Comparison of ENCODE assay signal across 1 cellular context in genomic region chr2:144580521-144581153, GRCh38.
TF ChIP-seq lines count a peak whose summit lies in the region.

No MANE protein-coding gene starts in this region.

TF ChIP-seq in K562, 482 proteins besides CTCF, POLR2A, EP300 and RAD21 (continued from another document and continues in another):
- no peak for TF ChIP-seq CEBPZ (IDR thresholded peaks at IDR 0.05; ENCODE audit: borderline replicate concordance, low read depth, low read length)
- TF ChIP-seq ATF2 (CRISPR knock-in tag; IDR thresholded peaks at IDR 0.05): no peak
- TF ChIP-seq, protein P1, sequence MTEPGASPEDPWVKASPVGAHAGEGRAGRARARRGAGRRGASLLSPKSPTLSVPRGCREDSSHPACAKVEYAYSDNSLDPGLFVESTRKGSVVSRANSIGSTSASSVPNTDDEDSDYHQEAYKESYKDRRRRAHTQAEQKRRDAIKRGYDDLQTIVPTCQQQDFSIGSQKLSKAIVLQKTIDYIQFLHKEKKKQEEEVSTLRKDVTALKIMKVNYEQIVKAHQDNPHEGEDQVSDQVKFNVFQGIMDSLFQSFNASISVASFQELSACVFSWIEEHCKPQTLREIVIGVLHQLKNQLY (CRISPR knock-in tag; conservative IDR thresholded peaks at IDR 0.05): no peak
- TF ChIP-seq VEZF1 (CRISPR knock-in tag; IDR thresholded peaks at IDR 0.05): peak; percentile 72
- TF ChIP-seq ZNF263 (CRISPR knock-in tag; IDR thresholded peaks at IDR 0.05; ENCODE audit: borderline replicate concordance): no peak
- no peak for TF ChIP-seq MTF1 (CRISPR knock-in tag; IDR thresholded peaks at IDR 0.05; ENCODE audit: borderline replicate concordance)
- no peak for TF ChIP-seq PREB (CRISPR knock-in tag; IDR thresholded peaks at IDR 0.05)
- peak; percentile 98 for TF ChIP-seq ZNF316 (IDR thresholded peaks at IDR 0.05)
- no peak for TF ChIP-seq E2F6 (IDR thresholded peaks at IDR 0.05; ENCODE audit: borderline replicate concordance in 1 of 2, extremely low read depth in 1 of 2, insufficient read depth in 1 of 2, insufficient read length in 1 of 2, low read depth in 1 of 2, low read length in 1 of 2, poor library complexity in 1 of 2, severe bottlenecking in 1 of 2)
- peak; percentile 22; the same call in 1 of the 2 replicates for TF ChIP-seq BCOR (IDR thresholded peaks at IDR 0.05)
- peak in 1 of 3 experiments; percentile 22 for TF ChIP-seq YY1 (IDR thresholded peaks at IDR 0.05; ENCODE audit: borderline replicate concordance in 1 of 3, control insufficient read depth in 1 of 3, extremely low read depth in 1 of 3, insufficient read depth in 3 of 3, insufficient read length in 1 of 3, insufficient replicate concordance in 2 of 3, low read depth in 1 of 3, low read length in 2 of 3)
- TF ChIP-seq ZC3H11A (IDR thresholded peaks at IDR 0.05; ENCODE audit: low read depth, low read length): no peak
- TF ChIP-seq, protein P2, sequence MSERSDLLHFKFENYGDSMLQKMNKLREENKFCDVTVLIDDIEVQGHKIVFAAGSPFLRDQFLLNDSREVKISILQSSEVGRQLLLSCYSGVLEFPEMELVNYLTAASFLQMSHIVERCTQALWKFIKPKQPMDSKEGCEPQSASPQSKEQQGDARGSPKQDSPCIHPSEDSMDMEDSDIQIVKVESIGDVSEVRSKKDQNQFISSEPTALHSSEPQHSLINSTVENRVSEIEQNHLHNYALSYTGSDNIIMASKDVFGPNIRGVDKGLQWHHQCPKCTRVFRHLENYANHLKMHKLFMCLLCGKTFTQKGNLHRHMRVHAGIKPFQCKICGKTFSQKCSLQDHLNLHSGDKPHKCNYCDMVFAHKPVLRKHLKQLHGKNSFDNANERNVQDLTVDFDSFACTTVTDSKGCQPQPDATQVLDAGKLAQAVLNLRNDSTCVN (CRISPR knock-in tag; IDR thresholded peaks at IDR 0.05): no peak
- TF ChIP-seq, protein P3, sequence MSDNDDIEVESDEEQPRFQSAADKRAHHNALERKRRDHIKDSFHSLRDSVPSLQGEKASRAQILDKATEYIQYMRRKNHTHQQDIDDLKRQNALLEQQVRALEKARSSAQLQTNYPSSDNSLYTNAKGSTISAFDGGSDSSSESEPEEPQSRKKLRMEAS (CRISPR knock-in tag; IDR thresholded peaks at IDR 0.05): no peak
- TF ChIP-seq BACH1 (tag; IDR thresholded peaks at IDR 0.05): no peak
- TF ChIP-seq PATZ1 (CRISPR knock-in tag; IDR thresholded peaks at IDR 0.05; ENCODE audit: borderline replicate concordance): no peak
- TF ChIP-seq, protein P4, sequence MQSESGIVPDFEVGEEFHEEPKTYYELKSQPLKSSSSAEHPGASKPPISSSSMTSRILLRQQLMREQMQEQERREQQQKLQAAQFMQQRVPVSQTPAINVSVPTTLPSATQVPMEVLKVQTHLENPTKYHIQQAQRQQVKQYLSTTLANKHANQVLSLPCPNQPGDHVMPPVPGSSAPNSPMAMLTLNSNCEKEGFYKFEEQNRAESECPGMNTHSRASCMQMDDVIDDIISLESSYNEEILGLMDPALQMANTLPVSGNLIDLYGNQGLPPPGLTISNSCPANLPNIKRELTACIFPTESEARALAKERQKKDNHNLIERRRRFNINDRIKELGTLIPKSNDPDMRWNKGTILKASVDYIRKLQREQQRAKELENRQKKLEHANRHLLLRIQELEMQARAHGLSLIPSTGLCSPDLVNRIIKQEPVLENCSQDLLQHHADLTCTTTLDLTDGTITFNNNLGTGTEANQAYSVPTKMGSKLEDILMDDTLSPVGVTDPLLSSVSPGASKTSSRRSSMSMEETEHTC (IDR thresholded peaks at IDR 0.05): 0 out of 2 replicates have a peak, but pooled peaks have one; percentile 8
- no peak for TF ChIP-seq E2F5 (CRISPR knock-in tag; IDR thresholded peaks at IDR 0.05)
- TF ChIP-seq ILF3 (IDR thresholded peaks at IDR 0.05; ENCODE audit: borderline replicate concordance): no peak
- TF ChIP-seq HNRNPUL1 (IDR thresholded peaks at IDR 0.05; ENCODE audit: low read length): no peak
- TF ChIP-seq FOXJ3 (CRISPR knock-in tag; IDR thresholded peaks at IDR 0.05): no peak
- peak in 1 of 2 experiments; percentile 29; a peak in 3 of 4 replicates for TF ChIP-seq FOXK2 (conservative IDR thresholded peaks at IDR 0.05 in 1 of 2, IDR thresholded peaks at IDR 0.05 in 1 of 2; ENCODE audit: low read depth in 2 of 2)
- TF ChIP-seq, protein P5, sequence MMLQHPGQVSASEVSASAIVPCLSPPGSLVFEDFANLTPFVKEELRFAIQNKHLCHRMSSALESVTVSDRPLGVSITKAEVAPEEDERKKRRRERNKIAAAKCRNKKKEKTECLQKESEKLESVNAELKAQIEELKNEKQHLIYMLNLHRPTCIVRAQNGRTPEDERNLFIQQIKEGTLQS (IDR thresholded peaks at IDR 0.05): peak; percentile 86
- TF ChIP-seq, protein P5 (CRISPR knock-in tag; conservative IDR thresholded peaks at IDR 0.05): no peak
- TF ChIP-seq NR0B1 (IDR thresholded peaks at IDR 0.05; ENCODE audit: partially characterized antibody): no peak
- TF ChIP-seq PRPF4 (IDR thresholded peaks at IDR 0.05; ENCODE audit: insufficient read depth, low read depth, low read length, poor library complexity, severe bottlenecking): no peak
- TF ChIP-seq STAT5A (IDR thresholded peaks at IDR 0.05; ENCODE audit: borderline replicate concordance, low read length): peak; percentile 78; the same call in 1 of the 2 replicates
- TF ChIP-seq EP400 (IDR thresholded peaks at IDR 0.05): peak; percentile 64
- no peak for TF ChIP-seq MBD1 (CRISPR knock-in tag; IDR thresholded peaks at IDR 0.05)
- no peak for TF ChIP-seq ZNF699 (CRISPR knock-in tag; IDR thresholded peaks at IDR 0.05; ENCODE audit: insufficient replicate concordance)
- no peak for TF ChIP-seq SRSF3 (IDR thresholded peaks at IDR 0.05; ENCODE audit: insufficient read depth, low read length)
